In genomic region chr16:50316848-50317630, GRCh38 we compare ENCODE assay signal across 1 cellular context.
A peak's percentile ranks its signal among the peaks of the same experiment; 100 is the strongest.
TF ChIP-seq lines count a peak whose summit lies in the region.

No MANE protein-coding gene starts in this region.

TF ChIP-seq in K562, 482 proteins besides CTCF, POLR2A, EP300 and RAD21:
- TF ChIP-seq POLR2G (IDR thresholded peaks at IDR 0.05; ENCODE audit: low read depth, low read length) (peak; percentile 14; the same call in 1 of the 2 replicates), HMGXB4 (CRISPR knock-in tag; IDR thresholded peaks at IDR 0.05) (no peak)
